1 cellular context compared by ENCODE assay signal in the genomic region with DNA sequence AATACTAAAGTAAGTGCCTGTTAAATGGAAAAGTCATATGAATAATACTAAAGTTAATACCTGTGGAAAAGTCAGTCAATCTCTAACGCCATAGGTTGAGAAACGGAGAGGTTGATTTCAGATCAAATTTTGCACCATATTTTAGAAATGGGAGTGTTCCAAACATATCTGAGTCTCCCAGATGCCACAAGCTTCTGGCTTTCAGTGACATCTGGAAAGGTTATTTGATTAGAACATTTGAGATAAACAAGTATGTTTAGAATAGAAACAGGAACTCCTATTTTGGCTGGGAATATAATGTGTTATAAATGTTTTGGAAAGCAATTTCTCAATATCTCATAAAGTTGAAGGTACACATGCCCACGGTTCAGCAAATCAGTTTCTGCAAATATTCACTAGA.
TF ChIP-seq lines count a peak whose summit lies in the region.

No MANE protein-coding gene starts in this region.

TF ChIP-seq in K562, 482 proteins besides CTCF, POLR2A, EP300 and RAD21 (continued from another document and continues in another):
- TF ChIP-seq MXD1 (CRISPR knock-in tag; IDR thresholded peaks at IDR 0.05; ENCODE audit: borderline replicate concordance, poor library complexity, severe bottlenecking) = no peak
- no peak for TF ChIP-seq TEAD2 (tag; IDR thresholded peaks at IDR 0.05)
- no peak for TF ChIP-seq ZNF780A (CRISPR knock-in tag; IDR thresholded peaks at IDR 0.05)
- no peak for TF ChIP-seq ZNF354B (CRISPR knock-in tag; IDR thresholded peaks at IDR 0.05)
- TF ChIP-seq, protein P1, sequence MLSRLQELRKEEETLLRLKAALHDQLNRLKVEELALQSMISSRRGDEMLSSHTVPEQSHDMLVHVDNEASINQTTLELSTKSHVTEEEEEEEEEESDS (CRISPR knock-in tag; IDR thresholded peaks at IDR 0.05) = no peak
- TF ChIP-seq NCOA4 (IDR thresholded peaks at IDR 0.05; ENCODE audit: partially characterized antibody) = no peak
- TF ChIP-seq PML (IDR thresholded peaks at IDR 0.05; ENCODE audit: low read length) = peak; percentile 67; the same call in 1 of the 2 replicates
- no peak for TF ChIP-seq SAFB2 (IDR thresholded peaks at IDR 0.05; ENCODE audit: borderline replicate concordance, low read depth, low read length, severe bottlenecking)
- TF ChIP-seq PHF20 (IDR thresholded peaks at IDR 0.05; ENCODE audit: partially characterized antibody) = no peak
- TF ChIP-seq GATA2 (CRISPR knock-in tag; IDR thresholded peaks at IDR 0.05) = peak; percentile 39; the same call in 1 of the 2 replicates
- TF ChIP-seq POU5F1 (IDR thresholded peaks at IDR 0.05; ENCODE audit: borderline replicate concordance, low read depth, low read length, partially characterized antibody) = no peak
- 0 out of 2 replicates have a peak, but pooled peaks have one; percentile 34 for TF ChIP-seq POLR2H (tag; IDR thresholded peaks at IDR 0.05; ENCODE audit: low read depth)
- TF ChIP-seq, protein P2, sequence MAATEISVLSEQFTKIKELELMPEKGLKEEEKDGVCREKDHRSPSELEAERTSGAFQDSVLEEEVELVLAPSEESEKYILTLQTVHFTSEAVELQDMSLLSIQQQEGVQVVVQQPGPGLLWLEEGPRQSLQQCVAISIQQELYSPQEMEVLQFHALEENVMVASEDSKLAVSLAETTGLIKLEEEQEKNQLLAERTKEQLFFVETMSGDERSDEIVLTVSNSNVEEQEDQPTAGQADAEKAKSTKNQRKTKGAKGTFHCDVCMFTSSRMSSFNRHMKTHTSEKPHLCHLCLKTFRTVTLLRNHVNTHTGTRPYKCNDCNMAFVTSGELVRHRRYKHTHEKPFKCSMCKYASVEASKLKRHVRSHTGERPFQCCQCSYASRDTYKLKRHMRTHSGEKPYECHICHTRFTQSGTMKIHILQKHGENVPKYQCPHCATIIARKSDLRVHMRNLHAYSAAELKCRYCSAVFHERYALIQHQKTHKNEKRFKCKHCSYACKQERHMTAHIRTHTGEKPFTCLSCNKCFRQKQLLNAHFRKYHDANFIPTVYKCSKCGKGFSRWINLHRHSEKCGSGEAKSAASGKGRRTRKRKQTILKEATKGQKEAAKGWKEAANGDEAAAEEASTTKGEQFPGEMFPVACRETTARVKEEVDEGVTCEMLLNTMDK (IDR thresholded peaks at IDR 0.05; ENCODE audit: borderline replicate concordance, insufficient read depth, low read depth, low read length, poor library complexity, severe bottlenecking) = no peak
- TF ChIP-seq NR2C2 (CRISPR knock-in tag; IDR thresholded peaks at IDR 0.05) = no peak
- no peak for TF ChIP-seq NR2C2 (tag; IDR thresholded peaks at IDR 0.05)
- no peak for TF ChIP-seq CBX2 (IDR thresholded peaks at IDR 0.05; ENCODE audit: insufficient read depth, low read length, poor library complexity, severe bottlenecking)
- no peak for TF ChIP-seq MCM7 (IDR thresholded peaks at IDR 0.05)
- TF ChIP-seq SLC30A9 (CRISPR knock-in tag; IDR thresholded peaks at IDR 0.05) = no peak
- TF ChIP-seq SNRNP70 (optimal IDR thresholded peaks at IDR 0.05; ENCODE audit: low read depth, low read length) = no peak
- no peak for TF ChIP-seq ETV1 (tag; conservative IDR thresholded peaks at IDR 0.05; ENCODE audit: low read depth)
- TF ChIP-seq, protein P3, sequence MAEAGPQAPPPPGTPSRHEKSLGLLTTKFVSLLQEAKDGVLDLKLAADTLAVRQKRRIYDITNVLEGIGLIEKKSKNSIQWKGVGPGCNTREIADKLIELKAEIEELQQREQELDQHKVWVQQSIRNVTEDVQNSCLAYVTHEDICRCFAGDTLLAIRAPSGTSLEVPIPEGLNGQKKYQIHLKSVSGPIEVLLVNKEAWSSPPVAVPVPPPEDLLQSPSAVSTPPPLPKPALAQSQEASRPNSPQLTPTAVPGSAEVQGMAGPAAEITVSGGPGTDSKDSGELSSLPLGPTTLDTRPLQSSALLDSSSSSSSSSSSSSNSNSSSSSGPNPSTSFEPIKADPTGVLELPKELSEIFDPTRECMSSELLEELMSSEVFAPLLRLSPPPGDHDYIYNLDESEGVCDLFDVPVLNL (CRISPR knock-in tag; IDR thresholded peaks at IDR 0.05; ENCODE audit: low read depth) = no peak
- no peak for TF ChIP-seq ZBTB1 (CRISPR knock-in tag; IDR thresholded peaks at IDR 0.05; ENCODE audit: borderline replicate concordance, low read depth)
- TF ChIP-seq, protein P4, sequence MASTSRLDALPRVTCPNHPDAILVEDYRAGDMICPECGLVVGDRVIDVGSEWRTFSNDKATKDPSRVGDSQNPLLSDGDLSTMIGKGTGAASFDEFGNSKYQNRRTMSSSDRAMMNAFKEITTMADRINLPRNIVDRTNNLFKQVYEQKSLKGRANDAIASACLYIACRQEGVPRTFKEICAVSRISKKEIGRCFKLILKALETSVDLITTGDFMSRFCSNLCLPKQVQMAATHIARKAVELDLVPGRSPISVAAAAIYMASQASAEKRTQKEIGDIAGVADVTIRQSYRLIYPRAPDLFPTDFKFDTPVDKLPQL (IDR thresholded peaks at IDR 0.05; ENCODE audit: extremely low read depth, insufficient read length) = no peak
- TF ChIP-seq TRIM24 (IDR thresholded peaks at IDR 0.05) = peak in 1 of 2 experiments; percentile 57; a peak in 1 of 4 replicates
- TF ChIP-seq MTA2 (IDR thresholded peaks at IDR 0.05; ENCODE audit: low read depth) = 0 out of 2 replicates have a peak, but pooled peaks have one; percentile 48
- no peak for TF ChIP-seq CREB3 (tag; conservative IDR thresholded peaks at IDR 0.05; ENCODE audit: low read depth)
- TF ChIP-seq BCLAF1 (IDR thresholded peaks at IDR 0.05; ENCODE audit: borderline replicate concordance in 1 of 2, control insufficient read depth in 1 of 2, low read depth in 2 of 2, low read length in 1 of 2) = no peak
- TF ChIP-seq RHOXF2B (CRISPR knock-in tag; conservative IDR thresholded peaks at IDR 0.05) = no peak
- TF ChIP-seq RBM15 (IDR thresholded peaks at IDR 0.05; ENCODE audit: insufficient read depth, low read length) = no peak
- TF ChIP-seq ZNF318 (IDR thresholded peaks at IDR 0.05; ENCODE audit: borderline replicate concordance in 1 of 2, low read depth in 1 of 2) = no peak
- TF ChIP-seq, protein P5, sequence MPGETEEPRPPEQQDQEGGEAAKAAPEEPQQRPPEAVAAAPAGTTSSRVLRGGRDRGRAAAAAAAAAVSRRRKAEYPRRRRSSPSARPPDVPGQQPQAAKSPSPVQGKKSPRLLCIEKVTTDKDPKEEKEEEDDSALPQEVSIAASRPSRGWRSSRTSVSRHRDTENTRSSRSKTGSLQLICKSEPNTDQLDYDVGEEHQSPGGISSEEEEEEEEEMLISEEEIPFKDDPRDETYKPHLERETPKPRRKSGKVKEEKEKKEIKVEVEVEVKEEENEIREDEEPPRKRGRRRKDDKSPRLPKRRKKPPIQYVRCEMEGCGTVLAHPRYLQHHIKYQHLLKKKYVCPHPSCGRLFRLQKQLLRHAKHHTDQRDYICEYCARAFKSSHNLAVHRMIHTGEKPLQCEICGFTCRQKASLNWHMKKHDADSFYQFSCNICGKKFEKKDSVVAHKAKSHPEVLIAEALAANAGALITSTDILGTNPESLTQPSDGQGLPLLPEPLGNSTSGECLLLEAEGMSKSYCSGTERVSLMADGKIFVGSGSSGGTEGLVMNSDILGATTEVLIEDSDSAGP (CRISPR knock-in tag; IDR thresholded peaks at IDR 0.05) = no peak
- TF ChIP-seq MIER1 (IDR thresholded peaks at IDR 0.05; ENCODE audit: low read depth) = no peak
- no peak for TF ChIP-seq CREBBP (IDR thresholded peaks at IDR 0.05; ENCODE audit: low read depth, low read length)
- peak; percentile 64 for TF ChIP-seq CBFA2T2 (conservative IDR thresholded peaks at IDR 0.05)
- peak; percentile 49; the same call in 1 of the 2 replicates for TF ChIP-seq KLF16 (IDR thresholded peaks at IDR 0.05)
- TF ChIP-seq RCOR1 (IDR thresholded peaks at IDR 0.05; ENCODE audit: borderline replicate concordance in 1 of 2, low read depth in 2 of 2, low read length in 2 of 2) = 0 out of 4 replicates have a peak, but pooled peaks of 1 of the 2 experiments have one; percentile 6
- no peak for TF ChIP-seq ZNF347 (CRISPR knock-in tag; IDR thresholded peaks at IDR 0.05; ENCODE audit: low read depth)
- TF ChIP-seq DNMT1 (IDR thresholded peaks at IDR 0.05) = no peak
- peak; percentile 80 for TF ChIP-seq ARID1B (IDR thresholded peaks at IDR 0.05)
- no peak for TF ChIP-seq OTX1 (CRISPR knock-in tag; IDR thresholded peaks at IDR 0.05)
- TF ChIP-seq, protein P6, sequence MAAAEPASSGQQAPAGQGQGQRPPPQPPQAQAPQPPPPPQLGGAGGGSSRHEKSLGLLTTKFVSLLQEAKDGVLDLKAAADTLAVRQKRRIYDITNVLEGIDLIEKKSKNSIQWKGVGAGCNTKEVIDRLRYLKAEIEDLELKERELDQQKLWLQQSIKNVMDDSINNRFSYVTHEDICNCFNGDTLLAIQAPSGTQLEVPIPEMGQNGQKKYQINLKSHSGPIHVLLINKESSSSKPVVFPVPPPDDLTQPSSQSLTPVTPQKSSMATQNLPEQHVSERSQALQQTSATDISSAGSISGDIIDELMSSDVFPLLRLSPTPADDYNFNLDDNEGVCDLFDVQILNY (CRISPR knock-in tag; IDR thresholded peaks at IDR 0.05) = no peak
- 0 out of 4 replicates have a peak, but pooled peaks of 1 of the 2 experiments have one; percentile 21 for TF ChIP-seq FOXK2 (conservative IDR thresholded peaks at IDR 0.05 in 1 of 2, IDR thresholded peaks at IDR 0.05 in 1 of 2; ENCODE audit: low read depth in 2 of 2)
